Comparison of ENCODE assay signal across 1 cellular context in the genomic region with DNA sequence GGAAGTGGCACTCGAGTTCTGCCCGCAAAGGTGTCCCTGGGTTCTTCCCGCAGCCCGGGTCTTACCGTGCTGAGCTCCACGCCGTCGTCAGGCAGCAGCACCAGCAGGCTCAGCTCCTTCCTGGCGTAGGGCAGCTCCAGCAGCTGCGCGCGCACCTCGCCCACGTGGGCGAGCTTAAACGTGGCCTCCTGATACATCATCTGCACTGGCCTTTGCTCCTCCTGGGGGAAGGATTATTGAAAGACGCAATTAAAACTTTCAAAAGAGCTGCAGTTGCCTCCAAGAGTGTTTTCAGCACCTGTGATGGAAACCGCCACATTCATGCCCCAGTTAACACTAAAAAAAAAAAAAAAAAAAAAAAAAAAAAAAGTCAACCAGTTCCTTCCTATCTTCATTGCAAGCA.
TF ChIP-seq lines count a peak whose summit lies in the region.

No MANE protein-coding gene starts in this region.

TF ChIP-seq in HepG2, 621 proteins besides CTCF, POLR2A, EP300 and RAD21 (continued from another document):
- TF ChIP-seq ZBED4 (CRISPR knock-in tag; IDR thresholded peaks at IDR 0.05; ENCODE audit: borderline replicate concordance) (no peak), ZNF570 (CRISPR knock-in tag; IDR thresholded peaks at IDR 0.05; ENCODE audit: borderline replicate concordance) (no peak), AGO2 (optimal IDR thresholded peaks at IDR 0.05; ENCODE audit: low read depth, low read length) (peak; percentile 27), ZNF234 (CRISPR knock-in tag; conservative IDR thresholded peaks at IDR 0.05) (no peak)
